28 cellular contexts compared by ENCODE assay signal in the genomic region with DNA sequence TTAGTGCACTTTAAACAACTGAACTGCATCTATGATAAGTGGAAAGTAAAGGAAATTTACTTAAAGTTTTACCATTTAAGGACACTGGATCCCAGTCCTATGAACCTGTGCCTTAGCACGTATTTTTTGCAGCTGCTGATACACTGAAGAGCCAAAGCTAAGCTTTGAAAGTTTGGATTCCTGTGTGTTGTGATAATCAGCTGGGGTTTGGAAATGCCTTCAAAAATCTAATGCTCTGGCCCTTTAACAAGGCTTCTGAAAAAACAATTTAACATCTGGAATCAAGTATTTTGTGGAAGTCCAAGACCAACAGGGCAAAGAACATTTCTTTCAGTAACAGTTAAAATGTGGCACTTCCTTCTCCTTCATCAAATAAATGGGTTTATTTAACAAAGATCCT. TPM values are rescaled to one million over a fixed set of nuclear protein-coding genes. Genes with fewer than 3 reads are reported as not detected.
DNase-seq lines count a peak whose midpoint lies in the region; ATAC-seq, FAIRE-seq and TF ChIP-seq lines count a peak whose summit lies in the region.
"Had no signal": no experiment of that assay in that cellular context is flagged by ENCODE, and none has a peak within 500 bp of the region (broad histone marks: within the 10 kb centered on the region; RNA-seq: fewer than 3 reads in every experiment).

No MANE protein-coding gene starts in this region.

- CTCF ChIA-PET in H1 (lab: Charles Lee; ENCODE audit: partially characterized antibody): interaction anchor here (0.6 to 2.3 kb wide), 2 partner anchors 13 to 37 kb away, joined by 5 to 6 read pairs; no protein-coding TSS in a partner anchor

- H3K27me3 ChIP-seq in H1 (replicated peaks in 1 of 4; ENCODE audit: control insufficient read depth in 3 of 4, extremely low read depth in 1 of 4, insufficient read depth in 3 of 4, low read length in 3 of 4) (no peaks in the 10 kb centered on the region), spleen (replicated peaks in 1 of 7) (no peaks in the 10 kb centered on the region), colonic mucosa (no peaks in the 10 kb centered on the region)
- H3K27me3 ChIP-seq: BLaER1 treated with 17β-estradiol and CSF1 and Interleukin-3, amounts not matched to agents 10 nM and 100 nM; MG63 had no signal

- no peaks in the 10 kb centered on the region for H3K9me3 ChIP-seq in H1 (ENCODE audit: insufficient read depth in 2 of 2, low read depth in 1 of 2, low read length in 1 of 2)
- H3K9me3 ChIP-seq in spleen: no peaks in the 10 kb centered on the region
- H3K9me3 ChIP-seq in colonic mucosa: no peaks in the 10 kb centered on the region
- H3K9me3 ChIP-seq: BLaER1 treated with 17β-estradiol and CSF1 and Interleukin-3, amounts not matched to agents 10 nM and 100 nM; MG63; SK-N-SH had no signal

- ATAC-seq in GM19324 (IDR thresholded peaks at IDR 0.05; ENCODE audit: low FRiP score, unreplicated experiment): no peak
- ATAC-seq: CD8-positive, alpha-beta T cell; HCT116; K562 had no signal

- WGBS in H1 (ENCODE audit: extremely low coverage in 1 of 2, insufficient coverage in 1 of 2, insufficient read length in 1 of 2, insufficient replicate concordance in 2 of 2, low coverage in 1 of 2, low lambda C conversion rate in 2 of 2, missing lambda C conversion rate in 1 of 2), 2 experiments: 100% methylated on average over 1 of the region's 1 CpG; no CpG with 5 or more reads in 1 of the 2 experiments
- 68 to 100% (median 85%) methylated on average over 1 of the region's 1 CpG for WGBS in spleen, 5 donors

- no peak overlapping the region for H3K4me2 ChIP-seq in H1 (ENCODE audit: insufficient read depth in 1 of 2, low read depth in 2 of 2, low read length in 2 of 2)
- H3K4me2 ChIP-seq: BLaER1 treated with 17β-estradiol and CSF1 and Interleukin-3, amounts not matched to agents 10 nM and 100 nM; SK-N-SH had no signal

- no peak overlapping the region for H4K5ac ChIP-seq in H1 (ENCODE audit: insufficient read length, low read depth, low read length)

- no peak for TF ChIP-seq EP300 in H1 (IDR thresholded peaks at IDR 0.05; ENCODE audit: borderline replicate concordance in 1 of 2, low read depth in 2 of 2, low read length in 2 of 2)

- no peak overlapping the region for H3K4ac ChIP-seq in H1 (replicated peaks; ENCODE audit: insufficient read length, low read depth, low read length)

- TF ChIP-seq POLR2A in H1 (IDR thresholded peaks at IDR 0.05; ENCODE audit: control extremely low read depth in 1 of 2, low read depth in 2 of 2, low read length in 2 of 2) (no peak), spleen (IDR thresholded peaks at IDR 0.05) (no peak)

- no peak overlapping the region for H2BK12ac ChIP-seq in H1 (ENCODE audit: low read depth, low read length)

- no peak overlapping the region for H2BK20ac ChIP-seq in H1 (ENCODE audit: low read length)

- intact Hi-C loops in spleen (cut with DNase I; ENCODE audit: low total_unique reads): no loop called here
- intact Hi-C loops in colonic mucosa (cut with DNase I): no loop called here

- H3K14ac ChIP-seq in H1 (ENCODE audit: insufficient read length): no peak overlapping the region

- peak overlapping the region; percentile 47 for H2BK120ac ChIP-seq in H1 (replicated peaks; ENCODE audit: low read depth, low read length)

- H3K18ac ChIP-seq in H1 (ENCODE audit: extremely low read depth, low read length): no peak overlapping the region

- no peak for FAIRE-seq in H1 (lab: Jason Lieb, UNC)
- FAIRE-seq: A204.1, G401.6, GM18507, K562 had no signal

- H3K23me2 ChIP-seq in H1 (ENCODE audit: low read depth, low read length): no peaks in the 10 kb centered on the region

- H4K20me1 ChIP-seq in H1 (replicated peaks in 1 of 2; ENCODE audit: control insufficient read depth in 1 of 2, insufficient read depth in 2 of 2, low read length in 2 of 2): no peaks in the 10 kb centered on the region
- H4K20me1 ChIP-seq: BLaER1 treated with 17β-estradiol and CSF1 and Interleukin-3, amounts not matched to agents 10 nM and 100 nM had no signal

- no peak overlapping the region for H3K23ac ChIP-seq in H1 (ENCODE audit: insufficient read length)

- no peak overlapping the region for H4K91ac ChIP-seq in H1 (replicated peaks; ENCODE audit: insufficient read length, low read length)

- no peak overlapping the region for H4K8ac ChIP-seq in H1 (ENCODE audit: extremely low read depth, insufficient read depth, low read length)

- H2AK5ac ChIP-seq in H1 (ENCODE audit: low read depth, low read length): no peak overlapping the region

- no peaks in the 10 kb centered on the region; the same call in 1 of the 2 replicates for H3K79me1 ChIP-seq in H1 (ENCODE audit: low read depth, low read length)

- H3K56ac ChIP-seq in H1 (replicated peaks; ENCODE audit: insufficient read length, low read depth, low read length): no peak overlapping the region

- no peak overlapping the region for H3K27ac ChIP-seq in H1 (ENCODE audit: low read depth, low read length)
- H3K27ac ChIP-seq in spleen: no peak overlapping the region
- no peak overlapping the region for H3K27ac ChIP-seq in colonic mucosa
- H3K27ac ChIP-seq: BLaER1 treated with 17β-estradiol and CSF1 and Interleukin-3, amounts not matched to agents 10 nM and 100 nM; RWPE1 had no signal

- H2AFZ ChIP-seq in H1 (ENCODE audit: low read length): no peak overlapping the region

- DNase-seq in AG10803 (ENCODE audit: low read depth): peak; percentile 76
- peak; percentile 33 for DNase-seq in HFF-Myc (ENCODE audit: extremely low read depth, low read depth)
- no peak for DNase-seq in H1 (ENCODE audit: low read depth in 1 of 2, low spot score in 2 of 2)
- peak; percentile 26 to 66 for DNase-seq in foreskin fibroblast
- DNase-seq in spleen: no peak
- DNase-seq in colonic mucosa: no peak
- DNase-seq in SHP77 treated with DMSO at 0.1 percent for 48 hours (lab: John Stamatoyannopoulos, UW): no peak
- DNase-seq: CD8-positive, alpha-beta T cell; DMS153; GOT3; MG63; NCI-H1048; NCI-H1436 treated with DMSO at 0.1 percent for 48 hours; NCI-H1930; NCI-H2227 treated with DMSO at 0.1 percent for 48 hours; NCI-H510A treated with DMSO at 0.1 percent for 48 hours; NCI-H774; NK-92 treated with Interleukin-12 subunit alpha and Interleukin-12 subunit beta, amount 100 ng/mL, for 24 hours; SIG-M5; SK-N-SH had no signal

- peaks cover 2 to 10% (median 5%) of the 10 kb centered on the region in 4 experiments; a peak in 6 of 7 replicates for H3K4me1 ChIP-seq in H1 (replicated peaks in 1 of 4; ENCODE audit: control insufficient read depth in 3 of 4, insufficient read depth in 4 of 4, low read length in 3 of 4)
- peaks cover 0 to under 1% (median 0%) of the 10 kb centered on the region in 6 donors for H3K4me1 ChIP-seq in spleen
- no peaks in the 10 kb centered on the region for H3K4me1 ChIP-seq in colonic mucosa
- H3K4me1 ChIP-seq: BLaER1 treated with 17β-estradiol and CSF1 and Interleukin-3, amounts not matched to agents 10 nM and 100 nM had no signal

- no peak overlapping the region for H2BK5ac ChIP-seq in H1 (ENCODE audit: low read depth, low read length)

- no peaks in the 10 kb centered on the region for H3K36me3 ChIP-seq in H1 (ENCODE audit: control insufficient read depth in 2 of 4, insufficient read depth in 4 of 4, low read length in 3 of 4)
- H3K36me3 ChIP-seq in spleen: no peaks in the 10 kb centered on the region
- no peaks in the 10 kb centered on the region for H3K36me3 ChIP-seq in colonic mucosa
- H3K36me3 ChIP-seq: BLaER1 treated with 17β-estradiol and CSF1 and Interleukin-3, amounts not matched to agents 10 nM and 100 nM had no signal

- no peak overlapping the region for H2BK15ac ChIP-seq in H1 (ENCODE audit: low read length)

- POLR2A ChIA-PET in H1 (lab: Charles Lee; ENCODE audit: partially characterized antibody): no interaction called here

- H3K9ac ChIP-seq in H1 (replicated peaks in 1 of 4; ENCODE audit: extremely low read depth in 1 of 4, low read depth in 3 of 4, low read length in 3 of 4) (no peak overlapping the region), colonic mucosa (ENCODE audit: low read depth in 2 of 2, low read length in 2 of 2) (no peak overlapping the region)
- H3K9ac ChIP-seq: BLaER1 treated with 17β-estradiol and CSF1 and Interleukin-3, amounts not matched to agents 10 nM and 100 nM; SK-N-SH had no signal

- TF ChIP-seq CTCF in AG10803 (conservative IDR thresholded peaks at IDR 0.05; ENCODE audit: low read length) (no peak), HFF-Myc (IDR thresholded peaks at IDR 0.05; ENCODE audit: low read depth, low read length, missing control alignments) (no peak), H1 (IDR thresholded peaks at IDR 0.05; ENCODE audit: control extremely low read depth in 1 of 3, insufficient read depth in 1 of 3, low read depth in 1 of 3, low read length in 3 of 3) (no peak), foreskin fibroblast (IDR thresholded peaks at IDR 0.05; ENCODE audit: low read depth, low read length) (no peak), spleen (IDR thresholded peaks at IDR 0.05 in 8 of 11, conservative IDR thresholded peaks at IDR 0.05 in 3 of 11) (no peak), colonic mucosa (IDR thresholded peaks at IDR 0.05) (no peak)

- H3K4me3 ChIP-seq in AG10803 (ENCODE audit: low read length) (no peak overlapping the region), HFF-Myc (replicated peaks; ENCODE audit: low read depth, low read length) (no peak overlapping the region), H1 (ENCODE audit: extremely low read depth in 1 of 4, insufficient read depth in 2 of 4, low read depth in 3 of 4, low read length in 4 of 4) (no peak overlapping the region), foreskin fibroblast (ENCODE audit: low read depth in 1 of 2, low read length in 2 of 2) (no peak overlapping the region), spleen (no peak overlapping the region), colonic mucosa (no peak overlapping the region)
- H3K4me3 ChIP-seq: BLaER1 treated with 17β-estradiol and CSF1 and Interleukin-3, amounts not matched to agents 10 nM and 100 nM; K562; MG63 had no signal

- TF ChIP-seq RAD21 in H1 (IDR thresholded peaks at IDR 0.05 in 1 of 2, conservative IDR thresholded peaks at IDR 0.05 in 1 of 2; ENCODE audit: low read depth in 2 of 2, low read length in 2 of 2): no peak

- no peaks in the 10 kb centered on the region; a peak in 1 of 4 replicates for H3K79me2 ChIP-seq in H1 (ENCODE audit: control insufficient read depth in 1 of 2, insufficient read depth in 2 of 2, low read length in 2 of 2)

TF ChIP-seq in H1, 55 proteins besides CTCF, POLR2A, EP300 and RAD21 (continues in another document):
- TF ChIP-seq RFX5 (IDR thresholded peaks at IDR 0.05; ENCODE audit: borderline replicate concordance, low read depth, low read length): no peak

RNA-seq across cellular contexts. Expression of gene DDAH1, which starts 51.8 kb away (rescaled TPM):
- 52.1 and 54.5 TPM in 2 replicates for total RNA-seq in H1 (2021; fragmentation: NEBNext Ultra II Directional; extraction: Animal tissue kit (Norgen Biotek cat#: 25700))
- 12.4 and 22.8 TPM in 2 replicates for polyA plus RNA-seq in H1 (2011; rRNA removed)
- polyA plus RNA-seq in H1 (2011; cell fraction: cytosol; rRNA removed): 19.3 TPM
- 10.9 TPM for polyA plus RNA-seq in H1 (2011; cell fraction: nucleus; rRNA removed)
- 20.3 to 27.9 TPM (median 25.9 TPM) in 4 replicates for polyA plus RNA-seq in H1 (2012, experiment 1 of 2)
- polyA plus RNA-seq in H1 (2012, experiment 2 of 2): 4.0 TPM
- 30.3 TPM for polyA plus RNA-seq in H1 (2013, experiment 1 of 2)
- 32.1 TPM for polyA plus RNA-seq in H1 (2013, experiment 2 of 2)
- polyA minus RNA-seq in H1 (2011; rRNA and poly(A)+ RNA removed): 26.1 and 42.3 TPM in 2 replicates
- 13.8 TPM for polyA minus RNA-seq in H1 (2011; cell fraction: cytosol; rRNA and poly(A)+ RNA removed)
- polyA minus RNA-seq in H1 (2011; cell fraction: nucleus; rRNA and poly(A)+ RNA removed): 9.9 TPM
- 10 to 100 TPM in 6 of 7 donors, 1 to 10 TPM in 1; 8.2 to 19.8 (median 15.6) TPM for total RNA-seq in spleen
- polyA plus RNA-seq in spleen: 1 to 10 TPM; 1.8 to 3.9 (median 2.3) TPM
- 100 to 1,000 TPM; 130 to 144 TPM for total RNA-seq in colonic mucosa
- total RNA-seq: CD8-positive, alpha-beta T cell had no signal

Comparison
In these comparisons a context has a peak if more than half of its experiments do, and no peak if none do; other contexts are left out.
1. DNase-seq: peak in AG10803 (single experiment), HFF-Myc (single experiment) and foreskin fibroblast (2 of 2); none in H1 (0 of 2), spleen (single experiment), colonic mucosa (single experiment) and SHP77 treated with DMSO at 0.1 percent for 48 hours (single experiment).